Comparison of ENCODE assay signal across 1 cellular context in genomic region chr12:116150452-116150851, GRCh38.
TF ChIP-seq lines count a peak whose summit lies in the region.

No MANE protein-coding gene starts in this region.

TF ChIP-seq in K562, 482 proteins besides CTCF, POLR2A, EP300 and RAD21 (continued from another document):
- TF ChIP-seq ZNF318 (IDR thresholded peaks at IDR 0.05; ENCODE audit: borderline replicate concordance in 1 of 2, low read depth in 1 of 2) (no peak), ZNF197 (CRISPR knock-in tag; IDR thresholded peaks at IDR 0.05; ENCODE audit: low read depth) (no peak), HNRNPH1 (optimal IDR thresholded peaks at IDR 0.05; ENCODE audit: low read depth, low read length) (no peak), NR1H2 (CRISPR knock-in tag; IDR thresholded peaks at IDR 0.05) (no peak), KAT8 (IDR thresholded peaks at IDR 0.05; ENCODE audit: low read depth) (no peak), TSC22D4 (tag; IDR thresholded peaks at IDR 0.05) (no peak), NCOA1 (IDR thresholded peaks at IDR 0.05; ENCODE audit: low read depth) (no peak), RREB1 (CRISPR knock-in tag; IDR thresholded peaks at IDR 0.05) (no peak), PHF8 (IDR thresholded peaks at IDR 0.05; ENCODE audit: borderline replicate concordance, low read length) (no peak), ZBED1 (IDR thresholded peaks at IDR 0.05) (no peak), ZNF165 (CRISPR knock-in tag; IDR thresholded peaks at IDR 0.05; ENCODE audit: borderline replicate concordance) (no peak), CHD4 (IDR thresholded peaks at IDR 0.05; ENCODE audit: insufficient read depth, insufficient replicate concordance, low read depth, low read length, poor library complexity, severe bottlenecking) (no peak), PURB (CRISPR knock-in tag; IDR thresholded peaks at IDR 0.05; ENCODE audit: low read depth) (no peak), ATF7 (IDR thresholded peaks at IDR 0.05) (no peak), ZNF146 (CRISPR knock-in tag; IDR thresholded peaks at IDR 0.05; ENCODE audit: unreplicated experiment) (no peak)
- TF ChIP-seq, protein P1, sequence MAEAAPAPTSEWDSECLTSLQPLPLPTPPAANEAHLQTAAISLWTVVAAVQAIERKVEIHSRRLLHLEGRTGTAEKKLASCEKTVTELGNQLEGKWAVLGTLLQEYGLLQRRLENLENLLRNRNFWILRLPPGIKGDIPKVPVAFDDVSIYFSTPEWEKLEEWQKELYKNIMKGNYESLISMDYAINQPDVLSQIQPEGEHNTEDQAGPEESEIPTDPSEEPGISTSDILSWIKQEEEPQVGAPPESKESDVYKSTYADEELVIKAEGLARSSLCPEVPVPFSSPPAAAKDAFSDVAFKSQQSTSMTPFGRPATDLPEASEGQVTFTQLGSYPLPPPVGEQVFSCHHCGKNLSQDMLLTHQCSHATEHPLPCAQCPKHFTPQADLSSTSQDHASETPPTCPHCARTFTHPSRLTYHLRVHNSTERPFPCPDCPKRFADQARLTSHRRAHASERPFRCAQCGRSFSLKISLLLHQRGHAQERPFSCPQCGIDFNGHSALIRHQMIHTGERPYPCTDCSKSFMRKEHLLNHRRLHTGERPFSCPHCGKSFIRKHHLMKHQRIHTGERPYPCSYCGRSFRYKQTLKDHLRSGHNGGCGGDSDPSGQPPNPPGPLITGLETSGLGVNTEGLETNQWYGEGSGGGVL (CRISPR knock-in tag; IDR thresholded peaks at IDR 0.05): no peak
